In the genomic region with DNA sequence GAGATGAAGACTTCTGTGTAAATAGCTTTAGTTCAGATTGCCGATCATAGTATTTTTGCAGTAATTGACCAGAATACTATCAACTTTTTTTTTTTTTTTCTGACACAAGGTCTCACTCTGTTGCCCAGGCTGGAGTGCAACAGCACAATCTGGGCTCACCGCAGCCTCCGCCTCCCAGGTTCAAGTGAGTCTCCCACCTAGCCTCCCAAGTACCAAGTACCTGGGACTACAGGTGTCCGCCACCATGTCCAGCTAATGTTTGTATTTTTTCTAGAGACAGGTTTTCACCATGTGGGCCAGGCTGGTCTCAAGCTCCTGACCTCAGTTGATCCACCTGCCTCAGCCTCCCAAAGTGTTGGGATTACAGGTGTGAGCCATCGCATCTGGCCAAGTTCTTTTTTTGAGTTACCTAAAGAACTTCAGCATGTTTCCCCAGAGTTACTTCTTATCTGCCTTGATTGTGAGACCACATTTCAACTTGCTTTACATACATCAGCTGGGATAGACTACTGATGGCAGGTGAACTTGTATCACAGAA, we compare ENCODE assay signal across 1 cellular context.
TF ChIP-seq lines count a peak whose summit lies in the region.

No MANE protein-coding gene starts in this region.

TF ChIP-seq in IMR-90, 13 proteins besides CTCF, POLR2A, EP300 and RAD21:
- TF ChIP-seq MXI1 (IDR thresholded peaks at IDR 0.05; ENCODE audit: borderline replicate concordance, low read depth, low read length): no peak
- TF ChIP-seq RFX5 (IDR thresholded peaks at IDR 0.05; ENCODE audit: low read depth, low read length): no peak
- no peak for TF ChIP-seq SMC3 (IDR thresholded peaks at IDR 0.05; ENCODE audit: low read depth, low read length)
- no peak for TF ChIP-seq BHLHE40 (IDR thresholded peaks at IDR 0.05; ENCODE audit: low read depth, low read length)
- TF ChIP-seq FOS (IDR thresholded peaks at IDR 0.05; ENCODE audit: low read depth, low read length): no peak
- TF ChIP-seq MAFK (IDR thresholded peaks at IDR 0.05; ENCODE audit: low read depth, low read length): no peak
- TF ChIP-seq, protein P1, sequence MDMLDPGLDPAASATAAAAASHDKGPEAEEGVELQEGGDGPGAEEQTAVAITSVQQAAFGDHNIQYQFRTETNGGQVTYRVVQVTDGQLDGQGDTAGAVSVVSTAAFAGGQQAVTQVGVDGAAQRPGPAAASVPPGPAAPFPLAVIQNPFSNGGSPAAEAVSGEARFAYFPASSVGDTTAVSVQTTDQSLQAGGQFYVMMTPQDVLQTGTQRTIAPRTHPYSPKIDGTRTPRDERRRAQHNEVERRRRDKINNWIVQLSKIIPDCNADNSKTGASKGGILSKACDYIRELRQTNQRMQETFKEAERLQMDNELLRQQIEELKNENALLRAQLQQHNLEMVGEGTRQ (IDR thresholded peaks at IDR 0.05; ENCODE audit: low read depth, low read length): no peak
- TF ChIP-seq, protein P2, sequence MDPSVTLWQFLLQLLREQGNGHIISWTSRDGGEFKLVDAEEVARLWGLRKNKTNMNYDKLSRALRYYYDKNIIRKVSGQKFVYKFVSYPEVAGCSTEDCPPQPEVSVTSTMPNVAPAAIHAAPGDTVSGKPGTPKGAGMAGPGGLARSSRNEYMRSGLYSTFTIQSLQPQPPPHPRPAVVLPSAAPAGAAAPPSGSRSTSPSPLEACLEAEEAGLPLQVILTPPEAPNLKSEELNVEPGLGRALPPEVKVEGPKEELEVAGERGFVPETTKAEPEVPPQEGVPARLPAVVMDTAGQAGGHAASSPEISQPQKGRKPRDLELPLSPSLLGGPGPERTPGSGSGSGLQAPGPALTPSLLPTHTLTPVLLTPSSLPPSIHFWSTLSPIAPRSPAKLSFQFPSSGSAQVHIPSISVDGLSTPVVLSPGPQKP (IDR thresholded peaks at IDR 0.05; ENCODE audit: borderline replicate concordance, low read depth, low read length): no peak
- no peak for TF ChIP-seq NFE2L2 (IDR thresholded peaks at IDR 0.05; ENCODE audit: low read depth, low read length)
- TF ChIP-seq CEBPB (IDR thresholded peaks at IDR 0.05; ENCODE audit: low read depth, low read length): no peak
